ENCODE assay signal across 11 cellular contexts in the genomic region with DNA sequence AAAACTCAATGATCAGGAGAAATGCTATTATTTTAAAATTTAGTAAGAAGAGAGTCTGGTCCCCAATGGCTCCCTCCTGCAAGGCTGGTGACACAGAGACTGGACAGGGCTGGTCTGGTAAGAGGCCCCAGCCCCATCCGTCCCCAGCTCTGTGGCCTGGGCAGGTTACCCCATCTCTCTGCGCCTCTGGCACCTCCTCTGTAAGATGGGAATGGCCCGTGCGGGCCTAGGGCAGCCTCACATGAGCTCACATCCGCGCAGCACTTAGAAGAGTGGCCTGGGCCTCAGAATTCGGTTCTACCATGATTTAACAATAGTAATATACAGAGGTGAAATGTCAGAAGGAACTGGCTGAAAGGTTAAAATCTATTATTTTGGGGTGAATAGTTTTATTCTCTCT. TPM values are rescaled to one million over a fixed set of nuclear protein-coding genes. Genes with fewer than 3 reads are reported as not detected.
A peak's percentile ranks its signal among the peaks of the same experiment; 100 is the strongest.
DNase-seq lines count a peak whose midpoint lies in the region; ATAC-seq and TF ChIP-seq lines count a peak whose summit lies in the region.
"Had no signal": no experiment of that assay in that cellular context is flagged by ENCODE, and none has a peak within 500 bp of the region (broad histone marks: within the 10 kb centered on the region; RNA-seq: fewer than 3 reads in every experiment).

No MANE protein-coding gene starts in this region.

- peaks cover 27% of the 10 kb centered on the region for H3K36me3 Mint-ChIP-seq in activated naive CD4-positive, alpha-beta T cell treated with anti-CD3 and anti-CD28 coated beads, Interleukin-2, amount 10 ng/mL, durations not matched to agents 7 days and 5 days

- TF ChIP-seq POLR2A in testis (IDR thresholded peaks at IDR 0.05): no peak

- no peaks in the 10 kb centered on the region; the same call in 1 of the 2 replicates for H3F3A ChIP-seq in SU-DHL-6 (ENCODE audit: insufficient read depth)

- H3K27ac Mint-ChIP-seq in activated naive CD4-positive, alpha-beta T cell treated with anti-CD3 and anti-CD28 coated beads, Interleukin-2, amount 10 ng/mL, durations not matched to agents 7 days and 5 days: peak overlapping the region; percentile 89

- H3K9me3 ChIP-seq in SU-DHL-6 (ENCODE audit: insufficient read depth, low read length) (no peaks in the 10 kb centered on the region), hepatocyte (ENCODE audit: low read depth) (no peaks in the 10 kb centered on the region), testis (no peaks in the 10 kb centered on the region)

- H3K4me2 ChIP-seq in SU-DHL-6 (ENCODE audit: low read depth, low read length, poor library complexity, severe bottlenecking) (peak overlapping the region; percentile 72), hepatocyte (peak overlapping the region; percentile 93)

- H2AFZ ChIP-seq in SU-DHL-6 (ENCODE audit: low read depth, low read length, severe bottlenecking) (no peak overlapping the region), hepatocyte (no peak overlapping the region)

- CTCF ChIA-PET in activated naive CD4-positive, alpha-beta T cell treated with anti-CD3 and anti-CD28 coated beads, Interleukin-2, amount 10 ng/mL, durations not matched to agents 7 days and 5 days (lab: Charles Lee): interaction anchor here (0.6 kb wide), 1 partner anchor 171 kb away, joined by 3 read pairs; no protein-coding TSS in a partner anchor

- peak overlapping the region; percentile 66 for H3K4me3 ChIP-seq in SU-DHL-6 (ENCODE audit: insufficient read depth, low read length, poor library complexity, severe bottlenecking)
- no peak overlapping the region for H3K4me3 ChIP-seq in hepatocyte
- no peak overlapping the region for H3K4me3 ChIP-seq in testis
- no peak overlapping the region for H3K4me3 ChIP-seq in H7 (ENCODE audit: insufficient read depth, low read depth, low read length)

- peak overlapping the region; percentile 65; the same call in 1 of the 2 replicates for H3K9ac ChIP-seq in SU-DHL-6 (ENCODE audit: low read length)

- no peaks in the 10 kb centered on the region for H4K20me1 ChIP-seq in SU-DHL-6 (ENCODE audit: low read depth, low read length)
- H4K20me1 ChIP-seq in hepatocyte (ENCODE audit: insufficient read depth, poor library complexity, severe bottlenecking): no peaks in the 10 kb centered on the region

- peak overlapping the region; percentile 66; the same call in 1 of the 2 replicates for H3K27ac ChIP-seq in SU-DHL-6 (ENCODE audit: low read depth, low read length)
- no peak overlapping the region for H3K27ac ChIP-seq in hepatocyte
- peak overlapping the region; percentile 70 to 90 for H3K27ac ChIP-seq in testis

- no peaks in the 10 kb centered on the region for H3K9me2 ChIP-seq in SU-DHL-6 (replicated peaks; ENCODE audit: insufficient read depth, low read length)
- H3K9me2 ChIP-seq in hepatocyte (replicated peaks; ENCODE audit: insufficient read depth): no peaks in the 10 kb centered on the region

- no peak for DNase-seq in activated naive CD4-positive, alpha-beta T cell treated with anti-CD3 and anti-CD28 coated beads, Interleukin-2, amount 10 ng/mL, durations not matched to agents 7 days and 5 days
- no peak for DNase-seq in activated naive CD4-positive, alpha-beta T cell (lab: John Stamatoyannopoulos, UW)
- DNase-seq in hepatocyte (ENCODE audit: low spot score) (no peak), testis (no peak), cerebellar nuclear complex (lab: John Stamatoyannopoulos, UW) (no peak), H7 (no peak)
- DNase-seq: NCI-H2227 treated with DMSO at 0.1 percent for 48 hours had no signal

- no peak for TF ChIP-seq CTCF in SU-DHL-6 (IDR thresholded peaks at IDR 0.05; ENCODE audit: insufficient read depth, low read length, poor library complexity, severe bottlenecking)
- TF ChIP-seq CTCF in hepatocyte (IDR thresholded peaks at IDR 0.05; ENCODE audit: poor library complexity): no peak
- no peak for TF ChIP-seq CTCF in testis (IDR thresholded peaks at IDR 0.05)

- H3K79me2 ChIP-seq in SU-DHL-6 (ENCODE audit: insufficient read depth, low read length): peaks cover 12% of the 10 kb centered on the region
- peaks cover 13% of the 10 kb centered on the region for H3K79me2 ChIP-seq in hepatocyte

- H3K4me1 ChIP-seq in hepatocyte (ENCODE audit: insufficient read depth) (peaks cover 11% of the 10 kb centered on the region), testis (peaks cover 14% of the 10 kb centered on the region)

- intact Hi-C loops in testis (cut with DNase I; ENCODE audit: low total_unique reads): no loop called here

- H3K27me3 ChIP-seq in SU-DHL-6 (ENCODE audit: low read length): no peaks in the 10 kb centered on the region
- no peaks in the 10 kb centered on the region for H3K27me3 ChIP-seq in hepatocyte
- no peaks in the 10 kb centered on the region for H3K27me3 ChIP-seq in testis
- H3K27me3 ChIP-seq in H7 (ENCODE audit: control insufficient read depth, insufficient read depth, low read length): no peaks in the 10 kb centered on the region

- H3K4me3 Mint-ChIP-seq in activated naive CD4-positive, alpha-beta T cell treated with anti-CD3 and anti-CD28 coated beads, Interleukin-2, amount 10 ng/mL, durations not matched to agents 7 days and 5 days: peak overlapping the region; percentile 86

- H3K4me1 Mint-ChIP-seq in activated naive CD4-positive, alpha-beta T cell treated with anti-CD3 and anti-CD28 coated beads, Interleukin-2, amount 10 ng/mL, durations not matched to agents 7 days and 5 days: peaks cover 56% of the 10 kb centered on the region

- 96% methylated on average over 7 of the region's 7 CpGs for WGBS in hepatocyte (ENCODE audit: low lambda C conversion rate, missing lambda C conversion rate)
- 82 to 90% methylated on average over 7 of the region's 7 CpGs for WGBS in testis, 2 donors

- H3K36me3 ChIP-seq in SU-DHL-6 (ENCODE audit: low read length) (no peaks in the 10 kb centered on the region), hepatocyte (replicated peaks; ENCODE audit: insufficient read depth, low read depth) (no peaks in the 10 kb centered on the region), testis (ENCODE audit: low read depth, missing control alignments) (no peaks in the 10 kb centered on the region), H7 (replicated peaks; ENCODE audit: control insufficient read depth, insufficient read depth, low read length) (no peaks in the 10 kb centered on the region)

- no peaks in the 10 kb centered on the region for H3K9me3 Mint-ChIP-seq in activated naive CD4-positive, alpha-beta T cell treated with anti-CD3 and anti-CD28 coated beads, Interleukin-2, amount 10 ng/mL, durations not matched to agents 7 days and 5 days

- no peak for ATAC-seq in HG03469 (IDR thresholded peaks at IDR 0.05; ENCODE audit: unreplicated experiment)
- ATAC-seq: activated CD4-positive, CD25-positive, alpha-beta regulatory T cell treated with anti-CD3 and anti-CD28 coated beads, Interleukin-2, amount 50 U/mL, for 24 hours; Right ventricle myocardium inferior had no signal

- H3K27me3 Mint-ChIP-seq in activated naive CD4-positive, alpha-beta T cell treated with anti-CD3 and anti-CD28 coated beads, Interleukin-2, amount 10 ng/mL, durations not matched to agents 7 days and 5 days: no peaks in the 10 kb centered on the region

RNA-seq across cellular contexts. Expression of a gene that starts 1.2 kb away (rescaled TPM):
- total RNA-seq in hepatocyte (1.2 and 4.7 TPM in 2 replicates), testis (10 to 100 TPM; 26.8 to 30.5 TPM)
- polyA plus RNA-seq in hepatocyte (8.8 and 10.0 TPM in 2 replicates), testis (ENCODE audit: insufficient read depth, low read depth, low replicate concordance) (19.0 TPM)
- total RNA-seq in H7 (2014; rRNA removed; shearing (Covaris generic)): 1.1 and 3.5 TPM in 2 replicates

RNA-seq across cellular contexts. Expression of a gene that starts 21.0 kb away (rescaled TPM):
- total RNA-seq in hepatocyte (1.4 and 1.5 TPM in 2 replicates), testis (1 to 10 TPM; 6.2 to 6.4 TPM)
- polyA plus RNA-seq in hepatocyte (1.4 and 1.5 TPM in 2 replicates), testis (ENCODE audit: insufficient read depth, low read depth, low replicate concordance) (3.7 TPM)
- total RNA-seq in H7 (2014; rRNA removed; shearing (Covaris generic)): 2.7 and 3.9 TPM in 2 replicates

RNA-seq across cellular contexts. Expression of a gene that starts 27.9 kb away (rescaled TPM):
- 7.4 and 8.0 TPM in 2 replicates for total RNA-seq in hepatocyte
- 36.8 and 56.7 TPM in 2 replicates for polyA plus RNA-seq in hepatocyte
- 10 to 100 TPM; 58.4 to 61.3 TPM for total RNA-seq in testis
- 76.6 TPM for polyA plus RNA-seq in testis (ENCODE audit: insufficient read depth, low read depth, low replicate concordance)
- total RNA-seq in H7 (2014; rRNA removed; shearing (Covaris generic)): 1.5 and 2.0 TPM in 2 replicates

RNA-seq across cellular contexts. Expression of a gene that starts 35.2 kb away (rescaled TPM):
- total RNA-seq in hepatocyte: 4.6 and 4.8 TPM in 2 replicates
- 1.2 and 1.3 TPM in 2 replicates for polyA plus RNA-seq in hepatocyte
- total RNA-seq in testis: 10 to 100 TPM; 68.3 to 73.8 TPM
- 56.4 TPM for polyA plus RNA-seq in testis (ENCODE audit: insufficient read depth, low read depth, low replicate concordance)
- total RNA-seq in H7 (2014; rRNA removed; shearing (Covaris generic)): 3.0 and 4.2 TPM in 2 replicates

RNA-seq across cellular contexts. Expression of a gene that starts 55.1 kb away (rescaled TPM):
- total RNA-seq in hepatocyte: not detected in 2 replicates
- polyA plus RNA-seq in hepatocyte: not detected in 2 replicates
- total RNA-seq in testis: 1 to 10 TPM; 3.5 to 5.2 TPM
- 3.6 TPM for polyA plus RNA-seq in testis (ENCODE audit: insufficient read depth, low read depth, low replicate concordance)
- total RNA-seq in H7 (2014; rRNA removed; shearing (Covaris generic)): 0.52 TPM in 1 of 2 replicates, not detected in the other
